13 cellular contexts compared by ENCODE assay signal in genomic region chr20:39775110-39775509, GRCh38.
DNase-seq lines count a peak whose midpoint lies in the region; ATAC-seq and TF ChIP-seq lines count a peak whose summit lies in the region.
"Had no signal": no experiment of that assay in that cellular context is flagged by ENCODE, and none has a peak within 500 bp of the region (broad histone marks: within the 10 kb centered on the region; RNA-seq: fewer than 3 reads in every experiment).

No MANE protein-coding gene starts in this region.

- DNase-seq in GM03348 (ENCODE audit: low spot score) (peak; percentile 60), T1000 (lab: John Stamatoyannopoulos, UW) (peak; percentile 83), fibroblast of villous mesenchyme (ENCODE audit: low read depth) (peak; percentile 32), renal cortical epithelial cell (ENCODE audit: low read depth) (peak; percentile 29), DMS53 (lab: John Stamatoyannopoulos, UW) (no peak), activated gamma-delta T cell treated with Interleukin-2 at 50 U/mL for 16 hours (no peak)
- DNase-seq in activated CD8-positive, alpha-beta memory T cell treated with anti-CD3 and anti-CD28 coated beads, Interleukin-2, amount 50 U/mL, for 48 hours = no peak
- DNase-seq: activated CD8-positive, alpha-beta T cell treated with anti-CD3 and anti-CD28 coated beads for 36 hours; NCI-H526 treated with DMSO at 0.1 percent for 48 hours had no signal

- no peak for ATAC-seq in HG03175 (IDR thresholded peaks at IDR 0.05; ENCODE audit: unreplicated experiment)
- ATAC-seq: activated CD8-positive, alpha-beta T cell treated with anti-CD3 and anti-CD28 coated beads for 36 hours; gastroesophageal sphincter; GM23338; SK-N-SH treated with all-trans-retinoic acid at 6 μM for 48 hours had no signal

- TF ChIP-seq CTCF in fibroblast of villous mesenchyme (IDR thresholded peaks at IDR 0.05; ENCODE audit: insufficient read depth, low read depth, low read length) = no peak

- no peak overlapping the region for H3K4me3 ChIP-seq in fibroblast of villous mesenchyme (ENCODE audit: low read depth, low read length)
- H3K4me3 ChIP-seq: gastroesophageal sphincter, GM23338 had no signal

Comparison
In these comparisons a context has a peak if more than half of its experiments do, and no peak if none do; other contexts are left out.
1. DNase-seq: peak in GM03348 (single experiment), T1000 (single experiment), fibroblast of villous mesenchyme (single experiment) and renal cortical epithelial cell (single experiment); none in DMS53 (single experiment), activated CD8-positive, alpha-beta memory T cell treated with anti-CD3 and anti-CD28 coated beads, Interleukin-2, amount 50 U/mL, for 48 hours (single experiment) and activated gamma-delta T cell treated with Interleukin-2 at 50 U/mL for 16 hours (single experiment).